Comparison of ENCODE assay signal across 8 cellular contexts in genomic region chr19:3359850-3360493, GRCh38. TPM values are rescaled to one million over a fixed set of nuclear protein-coding genes. Genes with fewer than 3 reads are reported as not detected.
DNase-seq lines count a peak whose midpoint lies in the region; ATAC-seq and TF ChIP-seq lines count a peak whose summit lies in the region.

No MANE protein-coding gene starts in this region.

- H3K36me3 ChIP-seq in left lung (no peaks in the 10 kb centered on the region), subcutaneous abdominal adipose tissue (ENCODE audit: control insufficient read depth in 5 of 5, insufficient read depth in 5 of 5, low read length in 5 of 5) (no peaks in the 10 kb centered on the region)

- H3K4me3 ChIP-seq in left lung = peak overlapping the region; percentile 80 to 90
- H3K4me3 ChIP-seq in subcutaneous abdominal adipose tissue (ENCODE audit: low read depth in 1 of 5, low read length in 5 of 5) = peak overlapping the region in 4 of 5 donors; percentile 74 to 89 (median 80)

- H3K4me1 ChIP-seq in left lung (peaks cover 13 to 48% of the 10 kb centered on the region in 2 donors), subcutaneous abdominal adipose tissue (ENCODE audit: control insufficient read depth in 5 of 5, insufficient read depth in 5 of 5, low read length in 5 of 5) (peaks cover 5 to 50% (median 42%) of the 10 kb centered on the region in 5 donors)

- H3K27ac ChIP-seq in left lung = peak overlapping the region; percentile 95 to 97
- peak overlapping the region; percentile 93 for H3K27ac ChIP-seq in subcutaneous abdominal adipose tissue (ENCODE audit: low read depth, low read length)

- DNase-seq in NOMO-1 (lab: John Stamatoyannopoulos, UW; ENCODE audit: unreplicated experiment in 2 of 2) = peak; percentile 6 to 24
- DNase-seq in NOMO-1 treated with DMSO at 0.1 percent for 48 hours (lab: John Stamatoyannopoulos, UW; ENCODE audit: unreplicated experiment) = no peak
- DNase-seq in NCI-H774 (lab: John Stamatoyannopoulos, UW) = peak; percentile 13
- peak; percentile 74 for DNase-seq in astrocyte of the hippocampus (ENCODE audit: low read depth, low spot score)
- no peak for DNase-seq in left lung
- DNase-seq in posterior cingulate gyrus = no peak

- no peaks in the 10 kb centered on the region for H3K9me3 ChIP-seq in left lung
- H3K9me3 ChIP-seq in subcutaneous abdominal adipose tissue (ENCODE audit: control insufficient read depth in 5 of 5, low read length in 5 of 5) = no peaks in the 10 kb centered on the region

- peaks cover 0 to 12% of the 10 kb centered on the region in 2 donors for H3K27me3 ChIP-seq in left lung
- no peaks in the 10 kb centered on the region for H3K27me3 ChIP-seq in subcutaneous abdominal adipose tissue (ENCODE audit: control insufficient read depth in 5 of 5, insufficient read depth in 4 of 5, low read length in 5 of 5)

- H3K9ac ChIP-seq in subcutaneous abdominal adipose tissue (ENCODE audit: low read length in 5 of 5) = peak overlapping the region in 4 of 5 donors; percentile 70 to 83 (median 80)

- ATAC-seq in left lung (no peak), HG03097 (IDR thresholded peaks at IDR 0.05; ENCODE audit: low FRiP score, unreplicated experiment) (no peak)

- TF ChIP-seq CTCF in left lung (IDR thresholded peaks at IDR 0.05) = no peak

- intact Hi-C loops in left lung (cut with DNase I) = no loop called here
- intact Hi-C loops in posterior cingulate gyrus (cut with DNase I) = loop anchor here (5.0 kb wide), 2 partner anchors 42 to 67 kb away; no protein-coding TSS in a partner anchor

RNA-seq across cellular contexts. Expression of gene NFIC, which starts 6.4 kb away (rescaled TPM):
- total RNA-seq in left lung = 100 to 1,000 TPM; 138 to 163 TPM

Comparison
In these comparisons a context has a peak if more than half of its experiments do, and no peak if none do; other contexts are left out.
1. DNase-seq: peak in NOMO-1 (2 of 2), NCI-H774 (single experiment) and astrocyte of the hippocampus (single experiment); none in NOMO-1 treated with DMSO at 0.1 percent for 48 hours (single experiment), left lung (0 of 2) and posterior cingulate gyrus (0 of 10).